ENCODE assay signal across 19 cellular contexts in genomic region chr19:11390359-11390758, GRCh38. TPM values are rescaled to one million over a fixed set of nuclear protein-coding genes. Genes with fewer than 3 reads are reported as not detected.
DNase-seq lines count a peak whose midpoint lies in the region; ATAC-seq, FAIRE-seq and TF ChIP-seq lines count a peak whose summit lies in the region.
"Had no signal": no experiment of that assay in that cellular context is flagged by ENCODE, and none has a peak within 500 bp of the region (broad histone marks: within the 10 kb centered on the region; RNA-seq: fewer than 3 reads in every experiment).

No MANE protein-coding gene starts in this region.

- H2BK15ac ChIP-seq in IMR-90 (ENCODE audit: low read depth, low read length) = no peak overlapping the region
- H2BK15ac ChIP-seq in H1 (ENCODE audit: low read length) = no peak overlapping the region

- no peak overlapping the region for H3K27ac Mint-ChIP-seq in GM23338
- H3K27ac Mint-ChIP-seq: CD4-positive, alpha-beta T cell; H9 had no signal

- H3K27ac ChIP-seq in GM23338 (ENCODE audit: low read depth) = no peak overlapping the region
- no peak overlapping the region for H3K27ac ChIP-seq in IMR-90 (ENCODE audit: insufficient read depth, low read length)
- H3K27ac ChIP-seq in H1 (ENCODE audit: low read depth, low read length) = no peak overlapping the region
- H3K27ac ChIP-seq: C4-2B had no signal

- peaks cover 14% of the 10 kb centered on the region for H3K36me3 Mint-ChIP-seq in GM23338 (ENCODE audit: low read depth)

- WGBS in IMR-90 (ENCODE audit: extremely low coverage in 2 of 2, insufficient read length in 1 of 2), 2 experiments = no CpG with 5 or more reads among the region's 2 CpGs
- WGBS in H1 (ENCODE audit: extremely low coverage in 1 of 2, insufficient coverage in 1 of 2, insufficient read length in 1 of 2, insufficient replicate concordance in 2 of 2, low coverage in 1 of 2, low lambda C conversion rate in 2 of 2, missing lambda C conversion rate in 1 of 2), 2 experiments = 85% methylated on average over 2 of the region's 2 CpGs; no CpG with 5 or more reads in 1 of the 2 experiments

- H2BK20ac ChIP-seq in IMR-90 (ENCODE audit: low read depth, low read length) (no peak overlapping the region), H1 (ENCODE audit: low read length) (no peak overlapping the region)

- no peak for TF ChIP-seq EP300 in H1 (IDR thresholded peaks at IDR 0.05; ENCODE audit: borderline replicate concordance in 1 of 2, low read depth in 2 of 2, low read length in 2 of 2)

- H3K9ac ChIP-seq in IMR-90 (ENCODE audit: low read depth, low read length) = no peak overlapping the region
- no peak overlapping the region for H3K9ac ChIP-seq in H1 (replicated peaks in 1 of 4; ENCODE audit: extremely low read depth in 1 of 4, low read depth in 3 of 4, low read length in 3 of 4)

- H4K20me1 ChIP-seq in GM23338 (replicated peaks; ENCODE audit: insufficient read depth) (no peaks in the 10 kb centered on the region), IMR-90 (ENCODE audit: insufficient read depth, low read length) (no peaks in the 10 kb centered on the region), H1 (replicated peaks in 1 of 2; ENCODE audit: control insufficient read depth in 1 of 2, insufficient read depth in 2 of 2, low read length in 2 of 2) (no peaks in the 10 kb centered on the region)

- H3K79me2 ChIP-seq in GM23338 (replicated peaks; ENCODE audit: insufficient read depth) (no peaks in the 10 kb centered on the region), H1 (ENCODE audit: control insufficient read depth in 1 of 2, insufficient read depth in 2 of 2, low read length in 2 of 2) (no peaks in the 10 kb centered on the region)

- intact Hi-C loops in IMR-90 (cut with micrococcal nuclease) = no loop called here

- H2BK12ac ChIP-seq in H1 (ENCODE audit: low read depth, low read length) = no peak overlapping the region

- no peak overlapping the region for H3K23ac ChIP-seq in IMR-90 (ENCODE audit: low read depth, low read length)
- no peak overlapping the region for H3K23ac ChIP-seq in H1 (ENCODE audit: insufficient read length)

- in situ Hi-C loops in IMR-90 (cut with MboI; ENCODE audit: low sequenced_read_pairs) = no loop called here

- DNase-seq in GM23338 (ENCODE audit: low spot score) = peak; percentile 18
- DNase-seq in IMR-90 = no peak
- DNase-seq in H1 (ENCODE audit: low read depth in 1 of 2, low spot score in 2 of 2) = no peak
- DNase-seq in mesenteric fat pad (ENCODE audit: low spot score) = no peak
- no peak for DNase-seq in activated CD4-positive, alpha-beta T cell treated with anti-CD3 and anti-CD28 coated beads for 4 hours
- DNase-seq: ACHN; Caco-2; CD4-positive, alpha-beta T cell; DMS153; DMS79; GDM1; GOT3; H9; Kasumi-1; KG1 had no signal

- no peak overlapping the region for H4K91ac ChIP-seq in IMR-90 (ENCODE audit: insufficient read depth, low read depth, low read length)
- no peak overlapping the region for H4K91ac ChIP-seq in H1 (replicated peaks; ENCODE audit: insufficient read length, low read length)

- H3K4me2 ChIP-seq in GM23338 = no peak overlapping the region
- H3K4me2 ChIP-seq in IMR-90 (ENCODE audit: low read depth, low read length) = no peak overlapping the region
- no peak overlapping the region for H3K4me2 ChIP-seq in H1 (ENCODE audit: insufficient read depth in 1 of 2, low read depth in 2 of 2, low read length in 2 of 2)

- POLR2A ChIA-PET in IMR-90 (lab: Charles Lee; ENCODE audit: unreplicated experiment) (no interaction called here), H1 (lab: Charles Lee; ENCODE audit: partially characterized antibody) (interaction anchor here (1.1 to 2.9 kb wide), 7 partner anchors 10 to 28 kb away, joined by 4 to 12 read pairs (median 5); partner anchors contain the start of gene SWSAP1)

- H2AK9ac ChIP-seq in IMR-90 (replicated peaks; ENCODE audit: low read depth, low read length, poor library complexity) = no peak overlapping the region

- H3K4ac ChIP-seq in IMR-90 (ENCODE audit: low read depth, low read length) (no peak overlapping the region), H1 (replicated peaks; ENCODE audit: insufficient read length, low read depth, low read length) (no peak overlapping the region)

- TF ChIP-seq CTCF in GM23338 (conservative IDR thresholded peaks at IDR 0.05; ENCODE audit: low read depth in 2 of 2) (no peak), IMR-90 (conservative IDR thresholded peaks at IDR 0.05; ENCODE audit: low read depth, low read length) (no peak), H1 (IDR thresholded peaks at IDR 0.05; ENCODE audit: control extremely low read depth in 1 of 3, insufficient read depth in 1 of 3, low read depth in 1 of 3, low read length in 3 of 3) (no peak)

- H3K23me2 ChIP-seq in H1 (ENCODE audit: low read depth, low read length) = peaks cover 2% of the 10 kb centered on the region; the same call in 1 of the 2 replicates

- H3K56ac ChIP-seq in IMR-90 (ENCODE audit: extremely low read depth, insufficient read depth, low read length) = no peak overlapping the region
- no peak overlapping the region for H3K56ac ChIP-seq in H1 (replicated peaks; ENCODE audit: insufficient read length, low read depth, low read length)

- H3K4me3 Mint-ChIP-seq in GM23338 = no peak overlapping the region
- H3K4me3 Mint-ChIP-seq: CD4-positive, alpha-beta T cell; H9 had no signal

- H3K27me3 Mint-ChIP-seq in GM23338 (ENCODE audit: insufficient read depth, low read depth, poor library complexity) = peaks cover 4% of the 10 kb centered on the region

- peaks cover 4% of the 10 kb centered on the region for H3K4me1 Mint-ChIP-seq in GM23338

- no peak overlapping the region for H3K4me3 ChIP-seq in GM23338
- no peak overlapping the region for H3K4me3 ChIP-seq in IMR-90 (ENCODE audit: insufficient read depth, low read depth, low read length)
- H3K4me3 ChIP-seq in H1 (ENCODE audit: extremely low read depth in 1 of 4, insufficient read depth in 2 of 4, low read depth in 3 of 4, low read length in 4 of 4) = no peak overlapping the region

- H2BK120ac ChIP-seq in IMR-90 (ENCODE audit: low read depth, low read length) (no peak overlapping the region), H1 (replicated peaks; ENCODE audit: low read depth, low read length) (no peak overlapping the region)

- no TSS peak for BruUV-seq in IMR-90 (replicated peaks; lab: Mats Ljungman, UMichigan)

- 0 out of 2 replicates have a peak, but pooled peaks cover 3% of the 10 kb centered on the region for H3F3A ChIP-seq in GM23338 (replicated peaks; ENCODE audit: low read depth)

- TF ChIP-seq POLR2A in IMR-90 (IDR thresholded peaks at IDR 0.05; ENCODE audit: low read depth, low read length) = no peak
- TF ChIP-seq POLR2A in H1 (IDR thresholded peaks at IDR 0.05; ENCODE audit: control extremely low read depth in 1 of 2, low read depth in 2 of 2, low read length in 2 of 2) = no peak

- H3K36me3 ChIP-seq in GM23338 (ENCODE audit: insufficient read depth) (no peaks in the 10 kb centered on the region), IMR-90 (ENCODE audit: control insufficient read depth, insufficient read depth, low read length) (no peaks in the 10 kb centered on the region), H1 (ENCODE audit: control insufficient read depth in 2 of 4, insufficient read depth in 4 of 4, low read length in 3 of 4) (no peaks in the 10 kb centered on the region; a peak in 4 of 8 replicates)

- peaks cover 8% of the 10 kb centered on the region for H3K9me3 ChIP-seq in IMR-90 (ENCODE audit: control insufficient read depth, insufficient read depth, low read length)
- peaks cover 0 to 3% of the 10 kb centered on the region in 2 experiments; a peak in 2 of 4 replicates for H3K9me3 ChIP-seq in H1 (ENCODE audit: insufficient read depth in 2 of 2, low read depth in 1 of 2, low read length in 1 of 2)

- no peak overlapping the region for H3K14ac ChIP-seq in IMR-90 (replicated peaks; ENCODE audit: low read depth, low read length)
- no peak overlapping the region for H3K14ac ChIP-seq in H1 (ENCODE audit: insufficient read length)

- H4K8ac ChIP-seq in IMR-90 (ENCODE audit: low read depth in 2 of 2, low read length in 2 of 2) = no peak overlapping the region
- H4K8ac ChIP-seq in H1 (ENCODE audit: extremely low read depth, insufficient read depth, low read length) = no peak overlapping the region

- H2AK5ac ChIP-seq in IMR-90 (ENCODE audit: low read depth, low read length) (no peak overlapping the region), H1 (ENCODE audit: low read depth, low read length) (no peak overlapping the region)

- CTCF ChIA-PET in IMR-90 (lab: Yijun Ruan, JAX) (interaction anchor here (0.6 kb wide), 2 partner anchors 15 to 124 kb away, joined by 3 to 4 read pairs; no protein-coding TSS in a partner anchor), H1 (lab: Charles Lee; ENCODE audit: partially characterized antibody) (interaction anchor here (1.0 to 2.6 kb wide), 7 partner anchors 9 to 186 kb away, joined by 3 to 23 read pairs (median 5); partner anchors contain the start of gene ODAD3)

- H3K18ac ChIP-seq in IMR-90 (ENCODE audit: low read depth, low read length) = no peak overlapping the region
- no peak overlapping the region for H3K18ac ChIP-seq in H1 (ENCODE audit: extremely low read depth, low read length)

- no peaks in the 10 kb centered on the region for H3K27me3 ChIP-seq in GM23338 (ENCODE audit: insufficient read depth)
- no peaks in the 10 kb centered on the region for H3K27me3 ChIP-seq in IMR-90 (ENCODE audit: control insufficient read depth, insufficient read depth, low read length)
- H3K27me3 ChIP-seq in H1 (replicated peaks in 1 of 4; ENCODE audit: control insufficient read depth in 3 of 4, extremely low read depth in 1 of 4, insufficient read depth in 3 of 4, low read length in 3 of 4) = no peaks in the 10 kb centered on the region

- no peak for TF ChIP-seq RAD21 in IMR-90 (IDR thresholded peaks at IDR 0.05; ENCODE audit: low read length)
- TF ChIP-seq RAD21 in H1 (IDR thresholded peaks at IDR 0.05 in 1 of 2, conservative IDR thresholded peaks at IDR 0.05 in 1 of 2; ENCODE audit: low read depth in 2 of 2, low read length in 2 of 2) = no peak

- no peak overlapping the region for H4K5ac ChIP-seq in IMR-90 (ENCODE audit: low read depth, low read length)
- no peak overlapping the region for H4K5ac ChIP-seq in H1 (ENCODE audit: insufficient read length, low read depth, low read length)

- ATAC-seq in GM23338 (no peak), IMR-90 (ENCODE audit: low read depth) (no peak)

- H3K9me1 ChIP-seq in IMR-90 (ENCODE audit: insufficient read depth, low read length) = peaks cover 3% of the 10 kb centered on the region; the same call in 1 of the 2 replicates

- peaks cover 9% of the 10 kb centered on the region; the same call in 2 of the 3 replicates for H3K9me3 Mint-ChIP-seq in GM23338
- H3K9me3 Mint-ChIP-seq: CD4-positive, alpha-beta T cell had no signal

- H2BK5ac ChIP-seq in IMR-90 (ENCODE audit: low read depth, low read length, poor library complexity, severe bottlenecking) = no peak overlapping the region
- H2BK5ac ChIP-seq in H1 (ENCODE audit: low read depth, low read length) = no peak overlapping the region

- no peaks in the 10 kb centered on the region for H3K9me2 ChIP-seq in GM23338 (ENCODE audit: insufficient read depth)

- H3K4me1 ChIP-seq in GM23338 (ENCODE audit: insufficient read depth) (0 out of 2 replicates have a peak, but pooled peaks cover 3% of the 10 kb centered on the region), IMR-90 (ENCODE audit: control insufficient read depth, insufficient read depth, low read length) (no peaks in the 10 kb centered on the region), H1 (replicated peaks in 1 of 4; ENCODE audit: control insufficient read depth in 3 of 4, insufficient read depth in 4 of 4, low read length in 3 of 4) (peaks cover 0 to 2% (median 0%) of the 10 kb centered on the region in 4 experiments; a peak in 1 of 7 replicates)
- H3K4me1 ChIP-seq: Caco-2 had no signal

- dilution Hi-C loops in IMR-90 (cut with HindIII; ENCODE audit: low sequenced_read_pairs, unreplicated experiment) = no loop called here

- no peak for FAIRE-seq in H1 (lab: Jason Lieb, UNC)
- FAIRE-seq: A204.1, D721Med had no signal

- H3K79me1 ChIP-seq in IMR-90 (ENCODE audit: low read depth in 1 of 2, low read length in 2 of 2) (no peaks in the 10 kb centered on the region), H1 (ENCODE audit: low read depth, low read length) (no peaks in the 10 kb centered on the region)

- H2AFZ ChIP-seq in GM23338 (no peak overlapping the region), IMR-90 (replicated peaks; ENCODE audit: low read length, poor library complexity) (no peak overlapping the region), H1 (ENCODE audit: low read length) (no peak overlapping the region)

RNA-seq across cellular contexts. Expression of gene EPOR, which starts 6.2 kb away (rescaled TPM):
- total RNA-seq in GM23338 (2014; rRNA removed; shearing (Covaris generic)) = 6.8 and 12.0 TPM in 2 replicates
- polyA plus RNA-seq in GM23338 (2016; fragmentation: Nextera tagmentation; extraction: Ambion mirVana) = 9.1 and 9.2 TPM in 2 replicates
- total RNA-seq in IMR-90 (2012; rRNA removed) = 3.1 and 4.3 TPM in 2 replicates
- 10.1 and 12.0 TPM in 2 replicates for polyA plus RNA-seq in IMR-90 (2012; rRNA removed)
- polyA plus RNA-seq in IMR-90 (2012; cell fraction: cytosol; rRNA removed) = 11.5 and 12.4 TPM in 2 replicates
- 9.7 and 21.2 TPM in 2 replicates for polyA plus RNA-seq in IMR-90 (2012; cell fraction: nucleus; rRNA removed; ENCODE audit: low replicate concordance)
- total RNA-seq in H1 (2021; fragmentation: NEBNext Ultra II Directional; extraction: Animal tissue kit (Norgen Biotek cat#: 25700)) = 13.1 and 13.9 TPM in 2 replicates
- 23.4 and 32.3 TPM in 2 replicates for polyA plus RNA-seq in H1 (2011; rRNA removed)
- 19.0 TPM for polyA plus RNA-seq in H1 (2011; cell fraction: cytosol; rRNA removed)
- 55.0 TPM for polyA plus RNA-seq in H1 (2011; cell fraction: nucleus; rRNA removed)
- polyA plus RNA-seq in H1 (2012, experiment 1 of 2) = 12.4 to 18.7 TPM (median 16.6 TPM) in 4 replicates
- polyA plus RNA-seq in H1 (2012, experiment 2 of 2) = 16.9 TPM
- 11.1 TPM for polyA plus RNA-seq in H1 (2013, experiment 1 of 2)
- polyA plus RNA-seq in H1 (2013, experiment 2 of 2) = 11.9 TPM
- polyA minus RNA-seq in H1 (2011; rRNA and poly(A)+ RNA removed) = 6.0 and 6.9 TPM in 2 replicates
- 13.9 TPM for polyA minus RNA-seq in H1 (2011; cell fraction: cytosol; rRNA and poly(A)+ RNA removed)
- polyA minus RNA-seq in H1 (2011; cell fraction: nucleus; rRNA and poly(A)+ RNA removed) = 11.4 TPM
- total RNA-seq in mesenteric fat pad = 9.6 TPM

RNA-seq across cellular contexts. Expression of gene SWSAP1, which starts 15.9 kb away (rescaled TPM):
- total RNA-seq in GM23338 (2014; rRNA removed; shearing (Covaris generic)) = 2.1 and 4.1 TPM in 2 replicates
- polyA plus RNA-seq in GM23338 (2016; fragmentation: Nextera tagmentation; extraction: Ambion mirVana) (6.1 and 6.6 TPM in 2 replicates), IMR-90 (2012; rRNA removed) (1.6 and 2.0 TPM in 2 replicates), H1 (2011; rRNA removed) (5.1 and 5.2 TPM in 2 replicates)
- total RNA-seq in IMR-90 (2012; rRNA removed) (0.36 and 0.56 TPM in 2 replicates), mesenteric fat pad (1.2 TPM)
- 1.2 and 1.5 TPM in 2 replicates for polyA plus RNA-seq in IMR-90 (2012; cell fraction: cytosol; rRNA removed)
- polyA plus RNA-seq in IMR-90 (2012; cell fraction: nucleus; rRNA removed; ENCODE audit: low replicate concordance) = 1.1 and 1.2 TPM in 2 replicates
- 3.1 and 3.2 TPM in 2 replicates for total RNA-seq in H1 (2021; fragmentation: NEBNext Ultra II Directional; extraction: Animal tissue kit (Norgen Biotek cat#: 25700))
- 3.7 TPM for polyA plus RNA-seq in H1 (2011; cell fraction: cytosol; rRNA removed)
- 3.3 TPM for polyA plus RNA-seq in H1 (2011; cell fraction: nucleus; rRNA removed)
- polyA plus RNA-seq in H1 (2012, experiment 1 of 2) = 2.0 to 4.0 TPM (median 3.5 TPM) in 4 replicates
- polyA plus RNA-seq in H1 (2012, experiment 2 of 2) = 3.0 TPM
- 4.8 TPM for polyA plus RNA-seq in H1 (2013, experiment 1 of 2)
- polyA plus RNA-seq in H1 (2013, experiment 2 of 2) = 4.5 TPM
- polyA minus RNA-seq in H1 (2011; rRNA and poly(A)+ RNA removed) = 0.76 and 1.2 TPM in 2 replicates
- 2.0 TPM for polyA minus RNA-seq in H1 (2011; cell fraction: cytosol; rRNA and poly(A)+ RNA removed)
- 2.6 TPM for polyA minus RNA-seq in H1 (2011; cell fraction: nucleus; rRNA and poly(A)+ RNA removed)

RNA-seq across cellular contexts. Expression of gene RGL3, which starts 28.8 kb away (rescaled TPM):
- total RNA-seq in GM23338 (2014; rRNA removed; shearing (Covaris generic)) = 46.8 and 49.4 TPM in 2 replicates
- polyA plus RNA-seq in GM23338 (2016; fragmentation: Nextera tagmentation; extraction: Ambion mirVana) (48.8 and 49.2 TPM in 2 replicates), IMR-90 (2012; rRNA removed) (0.34 and 0.62 TPM in 2 replicates), H1 (2011; rRNA removed) (36.9 and 78.7 TPM in 2 replicates)
- total RNA-seq in IMR-90 (2012; rRNA removed) (0.18 TPM in 1 of 2 replicates, not detected in the other), mesenteric fat pad (18.8 TPM)
- 0.27 and 0.48 TPM in 2 replicates for polyA plus RNA-seq in IMR-90 (2012; cell fraction: cytosol; rRNA removed)
- polyA plus RNA-seq in IMR-90 (2012; cell fraction: nucleus; rRNA removed; ENCODE audit: low replicate concordance) = 10.2 and 19.9 TPM in 2 replicates
- total RNA-seq in H1 (2021; fragmentation: NEBNext Ultra II Directional; extraction: Animal tissue kit (Norgen Biotek cat#: 25700)) = 40.9 and 47.8 TPM in 2 replicates
- polyA plus RNA-seq in H1 (2011; cell fraction: cytosol; rRNA removed) = 38.6 TPM
- 197 TPM for polyA plus RNA-seq in H1 (2011; cell fraction: nucleus; rRNA removed)
- 64.9 to 73.8 TPM (median 68.2 TPM) in 4 replicates for polyA plus RNA-seq in H1 (2012, experiment 1 of 2)
- 31.6 TPM for polyA plus RNA-seq in H1 (2012, experiment 2 of 2)
- polyA plus RNA-seq in H1 (2013, experiment 1 of 2) = 47.6 TPM
- polyA plus RNA-seq in H1 (2013, experiment 2 of 2) = 46.6 TPM
- 11.1 and 14.8 TPM in 2 replicates for polyA minus RNA-seq in H1 (2011; rRNA and poly(A)+ RNA removed)
- polyA minus RNA-seq in H1 (2011; cell fraction: cytosol; rRNA and poly(A)+ RNA removed) = 29.8 TPM
- polyA minus RNA-seq in H1 (2011; cell fraction: nucleus; rRNA and poly(A)+ RNA removed) = 57.1 TPM
- total RNA-seq: CD4-positive, alpha-beta T cell; Daoy had no signal

RNA-seq across cellular contexts. Expression of gene PLPPR2, which starts 35.1 kb away (rescaled TPM):
- total RNA-seq in GM23338 (2014; rRNA removed; shearing (Covaris generic)) = 5.7 and 12.0 TPM in 2 replicates
- polyA plus RNA-seq in GM23338 (2016; fragmentation: Nextera tagmentation; extraction: Ambion mirVana) (5.0 and 9.0 TPM in 2 replicates), IMR-90 (2012; rRNA removed) (45.2 and 50.2 TPM in 2 replicates), H1 (2011; rRNA removed) (7.2 and 14.9 TPM in 2 replicates)
- total RNA-seq in IMR-90 (2012; rRNA removed) (3.9 and 4.4 TPM in 2 replicates), mesenteric fat pad (26.0 TPM)
- 36.6 and 62.6 TPM in 2 replicates for polyA plus RNA-seq in IMR-90 (2012; cell fraction: cytosol; rRNA removed)
- 66.7 and 132 TPM in 2 replicates for polyA plus RNA-seq in IMR-90 (2012; cell fraction: nucleus; rRNA removed; ENCODE audit: low replicate concordance)
- 9.5 and 11.7 TPM in 2 replicates for total RNA-seq in H1 (2021; fragmentation: NEBNext Ultra II Directional; extraction: Animal tissue kit (Norgen Biotek cat#: 25700))
- 6.2 TPM for polyA plus RNA-seq in H1 (2011; cell fraction: cytosol; rRNA removed)
- polyA plus RNA-seq in H1 (2011; cell fraction: nucleus; rRNA removed) = 15.6 TPM
- polyA plus RNA-seq in H1 (2012, experiment 1 of 2) = 7.1 to 13.3 TPM (median 10.8 TPM) in 4 replicates
- polyA plus RNA-seq in H1 (2012, experiment 2 of 2) = 9.1 TPM
- polyA plus RNA-seq in H1 (2013, experiment 1 of 2) = 13.4 TPM
- polyA plus RNA-seq in H1 (2013, experiment 2 of 2) = 13.8 TPM
- polyA minus RNA-seq in H1 (2011; rRNA and poly(A)+ RNA removed) = 3.7 and 5.4 TPM in 2 replicates
- 5.9 TPM for polyA minus RNA-seq in H1 (2011; cell fraction: cytosol; rRNA and poly(A)+ RNA removed)
- 11.3 TPM for polyA minus RNA-seq in H1 (2011; cell fraction: nucleus; rRNA and poly(A)+ RNA removed)

RNA-seq across cellular contexts. Expression of gene CCDC159, which starts 44.0 kb away (rescaled TPM):
- total RNA-seq in GM23338 (2014; rRNA removed; shearing (Covaris generic)) = 3.4 and 3.5 TPM in 2 replicates
- polyA plus RNA-seq in GM23338 (2016; fragmentation: Nextera tagmentation; extraction: Ambion mirVana) = 5.1 and 6.2 TPM in 2 replicates
- 4.4 and 4.7 TPM in 2 replicates for total RNA-seq in IMR-90 (2012; rRNA removed)
- 14.0 and 14.3 TPM in 2 replicates for polyA plus RNA-seq in IMR-90 (2012; rRNA removed)
- polyA plus RNA-seq in IMR-90 (2012; cell fraction: cytosol; rRNA removed) = 10.4 and 13.2 TPM in 2 replicates
- polyA plus RNA-seq in IMR-90 (2012; cell fraction: nucleus; rRNA removed; ENCODE audit: low replicate concordance) = 85.5 and 114 TPM in 2 replicates
- 4.0 and 5.5 TPM in 2 replicates for total RNA-seq in H1 (2021; fragmentation: NEBNext Ultra II Directional; extraction: Animal tissue kit (Norgen Biotek cat#: 25700))
- polyA plus RNA-seq in H1 (2011; rRNA removed) = 5.4 and 7.1 TPM in 2 replicates
- polyA plus RNA-seq in H1 (2011; cell fraction: cytosol; rRNA removed) = 9.4 TPM
- 18.9 TPM for polyA plus RNA-seq in H1 (2011; cell fraction: nucleus; rRNA removed)
- 7.4 to 11.5 TPM (median 8.6 TPM) in 4 replicates for polyA plus RNA-seq in H1 (2012, experiment 1 of 2)
- 4.3 TPM for polyA plus RNA-seq in H1 (2012, experiment 2 of 2)
- polyA plus RNA-seq in H1 (2013, experiment 1 of 2) = 4.5 TPM
- 4.3 TPM for polyA plus RNA-seq in H1 (2013, experiment 2 of 2)
- 5.1 and 6.5 TPM in 2 replicates for polyA minus RNA-seq in H1 (2011; rRNA and poly(A)+ RNA removed)
- polyA minus RNA-seq in H1 (2011; cell fraction: cytosol; rRNA and poly(A)+ RNA removed) = not detected
- 2.9 TPM for polyA minus RNA-seq in H1 (2011; cell fraction: nucleus; rRNA and poly(A)+ RNA removed)
- total RNA-seq in mesenteric fat pad = 16.4 TPM

Comparison
In these comparisons a context has a peak if more than half of its experiments do, and no peak if none do; other contexts are left out.
1. RNA of gene RGL3, which starts 28.8 kb away (total RNA-seq): 46.8 to 49.4 TPM in GM23338, 40.9 to 47.8 TPM in H1 and 18.8 TPM in mesenteric fat pad (single experiment); 0.18 TPM in IMR-90; every median in the first group is over 10 times any median in the second.